In the genomic region with DNA sequence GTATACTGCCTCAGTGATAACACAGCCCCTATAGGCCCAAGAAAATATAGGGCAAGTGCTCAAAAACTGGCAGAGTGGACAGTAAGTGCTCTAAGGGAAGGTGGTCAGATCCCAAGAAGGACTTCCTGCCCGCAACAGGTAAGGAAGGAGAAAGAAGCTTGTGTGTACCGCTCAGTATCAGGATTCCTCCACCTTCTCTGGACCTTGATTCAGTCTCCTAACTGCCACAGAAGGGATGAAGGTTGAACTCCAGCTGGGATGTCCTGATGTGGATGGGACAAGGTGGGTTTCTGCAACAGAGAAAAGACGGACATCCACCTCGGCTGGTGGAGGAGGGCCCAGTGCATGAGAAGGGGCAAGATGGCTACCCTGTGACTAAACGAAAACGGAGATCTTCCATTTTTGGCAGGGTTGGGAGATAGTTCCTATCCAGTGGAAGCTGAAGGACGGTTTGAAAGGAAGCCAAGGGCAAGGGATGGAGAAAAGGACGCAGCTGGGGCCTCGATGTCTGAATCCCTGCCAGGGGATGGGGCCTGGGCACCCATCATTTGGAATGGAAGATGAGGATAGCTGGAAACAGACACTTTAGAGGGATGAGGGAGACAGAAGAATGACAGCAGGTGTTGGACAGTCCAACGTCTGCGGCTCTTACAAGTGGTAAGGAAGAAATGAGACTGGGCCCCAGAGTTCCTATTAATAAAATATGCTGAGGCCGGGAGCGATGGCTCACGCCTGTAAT, we compare ENCODE assay signal across 1 cellular context.
TF ChIP-seq lines count a peak whose summit lies in the region.

No MANE protein-coding gene starts in this region.

TF ChIP-seq in A549, 52 proteins besides CTCF, POLR2A, EP300 and RAD21 (continued from another document):
- TF ChIP-seq FOSL2 (IDR thresholded peaks at IDR 0.05) (no peak), FOSL2 (CRISPR knock-in tag; IDR thresholded peaks at IDR 0.05) (no peak), TP53 (CRISPR knock-in tag; IDR thresholded peaks at IDR 0.05) (no peak), GATA3 (IDR thresholded peaks at IDR 0.05; ENCODE audit: borderline replicate concordance) (no peak), ZSCAN20 (CRISPR knock-in tag; IDR thresholded peaks at IDR 0.05) (no peak), HOXB5 (CRISPR knock-in tag; IDR thresholded peaks at IDR 0.05) (no peak), HEYL (CRISPR knock-in tag; IDR thresholded peaks at IDR 0.05) (no peak), TFCP2L1 (CRISPR knock-in tag; IDR thresholded peaks at IDR 0.05) (no peak), EHF (CRISPR knock-in tag; IDR thresholded peaks at IDR 0.05) (no peak), CEBPB (IDR thresholded peaks at IDR 0.05) (no peak)
- TF ChIP-seq, protein P1, sequence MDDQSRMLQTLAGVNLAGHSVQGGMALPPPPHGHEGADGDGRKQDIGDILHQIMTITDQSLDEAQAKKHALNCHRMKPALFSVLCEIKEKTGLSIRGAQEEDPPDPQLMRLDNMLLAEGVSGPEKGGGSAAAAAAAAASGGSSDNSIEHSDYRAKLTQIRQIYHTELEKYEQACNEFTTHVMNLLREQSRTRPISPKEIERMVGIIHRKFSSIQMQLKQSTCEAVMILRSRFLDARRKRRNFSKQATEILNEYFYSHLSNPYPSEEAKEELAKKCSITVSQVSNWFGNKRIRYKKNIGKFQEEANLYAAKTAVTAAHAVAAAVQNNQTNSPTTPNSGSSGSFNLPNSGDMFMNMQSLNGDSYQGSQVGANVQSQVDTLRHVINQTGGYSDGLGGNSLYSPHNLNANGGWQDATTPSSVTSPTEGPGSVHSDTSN (IDR thresholded peaks at IDR 0.05) = no peak
- TF ChIP-seq, protein P2, sequence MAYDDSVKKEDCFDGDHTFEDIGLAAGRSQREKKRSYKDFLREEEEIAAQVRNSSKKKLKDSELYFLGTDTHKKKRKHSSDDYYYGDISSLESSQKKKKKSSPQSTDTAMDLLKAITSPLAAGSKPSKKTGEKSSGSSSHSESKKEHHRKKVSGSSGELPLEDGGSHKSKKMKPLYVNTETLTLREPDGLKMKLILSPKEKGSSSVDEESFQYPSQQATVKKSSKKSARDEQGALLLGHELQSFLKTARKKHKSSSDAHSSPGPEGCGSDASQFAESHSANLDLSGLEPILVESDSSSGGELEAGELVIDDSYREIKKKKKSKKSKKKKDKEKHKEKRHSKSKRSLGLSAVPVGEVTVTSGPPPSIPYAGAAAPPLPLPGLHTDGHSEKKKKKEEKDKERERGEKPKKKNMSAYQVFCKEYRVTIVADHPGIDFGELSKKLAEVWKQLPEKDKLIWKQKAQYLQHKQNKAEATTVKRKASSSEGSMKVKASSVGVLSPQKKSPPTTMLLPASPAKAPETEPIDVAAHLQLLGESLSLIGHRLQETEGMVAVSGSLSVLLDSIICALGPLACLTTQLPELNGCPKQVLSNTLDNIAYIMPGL (CRISPR knock-in tag; IDR thresholded peaks at IDR 0.05; ENCODE audit: borderline replicate concordance) = no peak
- TF ChIP-seq, protein P3, sequence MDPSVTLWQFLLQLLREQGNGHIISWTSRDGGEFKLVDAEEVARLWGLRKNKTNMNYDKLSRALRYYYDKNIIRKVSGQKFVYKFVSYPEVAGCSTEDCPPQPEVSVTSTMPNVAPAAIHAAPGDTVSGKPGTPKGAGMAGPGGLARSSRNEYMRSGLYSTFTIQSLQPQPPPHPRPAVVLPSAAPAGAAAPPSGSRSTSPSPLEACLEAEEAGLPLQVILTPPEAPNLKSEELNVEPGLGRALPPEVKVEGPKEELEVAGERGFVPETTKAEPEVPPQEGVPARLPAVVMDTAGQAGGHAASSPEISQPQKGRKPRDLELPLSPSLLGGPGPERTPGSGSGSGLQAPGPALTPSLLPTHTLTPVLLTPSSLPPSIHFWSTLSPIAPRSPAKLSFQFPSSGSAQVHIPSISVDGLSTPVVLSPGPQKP (IDR thresholded peaks at IDR 0.05; ENCODE audit: low read depth, low read length) = no peak
